24 cellular contexts compared by ENCODE assay signal in genomic region chr2:79630972-79631551, GRCh38.
"Had no signal": no experiment of that assay in that cellular context is flagged by ENCODE, and none has a peak within 500 bp of the region (broad histone marks: within the 10 kb centered on the region; RNA-seq: fewer than 3 reads in every experiment).

No MANE protein-coding gene starts in this region.

- H3K9me3 Mint-ChIP-seq: endodermal cell had no signal

- H3K36me3 ChIP-seq: colonic mucosa, prostate gland, right lobe of liver, tibial artery, upper lobe of left lung had no signal

- H3K27me3 Mint-ChIP-seq: naive thymus-derived CD4-positive, alpha-beta T cell; stimulated activated memory B cell treated with anti-CD40 and anti-IgM and Interleukin-4, amounts not matched to agents 10 μg/mL and 1 μg/mL and 100 μg/mL, for 72 hours; stimulated activated naive CD8-positive, alpha-beta T cell treated with anti-CD3 and anti-CD28 coated beads, Interleukin-15, Interleukin-2, amounts not matched to agents 100 ng/mL and 50 ng/mL, for 24 hours had no signal

- H3K4me1 Mint-ChIP-seq: endodermal cell; naive thymus-derived CD4-positive, alpha-beta T cell; nephron progenitor cell; stimulated activated memory B cell treated with anti-CD40 and anti-IgM and Interleukin-4, amounts not matched to agents 10 μg/mL and 1 μg/mL and 100 μg/mL, for 72 hours had no signal

- H3K4me1 ChIP-seq: colonic mucosa, foreskin keratinocyte, parathyroid adenoma, prostate gland, right lobe of liver, tibial artery, upper lobe of left lung had no signal

- FAIRE-seq: endothelial cell of umbilical vein had no signal

- H3K27me3 ChIP-seq: colonic mucosa, foreskin keratinocyte, right lobe of liver, tibial artery, upper lobe of left lung had no signal

- DNase-seq: colonic mucosa; dermis blood vessel endothelial cell; endodermal cell; erythroblast; foreskin keratinocyte; head of caudate nucleus; hippocampal formation; mesendoderm; naive thymus-derived CD4-positive, alpha-beta T cell; nephron progenitor cell; retina; right lobe of liver; stimulated activated CD4-positive, alpha-beta T cell treated with anti-CD3 and anti-CD28 coated beads, Interleukin-15, amount 100 ng/mL, for 24 hours; stimulated activated CD4-positive, alpha-beta T cell treated with anti-CD3 and anti-CD28 coated beads, Interleukin-1b, Interleukin-23, amount 100 ng/mL, for 48 hours; stimulated activated CD4-positive, alpha-beta T cell treated with anti-CD3 and anti-CD28 coated beads, Interleukin-4, amount 100 ng/mL, for 24 hours; tibial artery; upper lobe of left lung had no signal

- H3K9me3 ChIP-seq: colonic mucosa, prostate gland, right lobe of liver, tibial artery, upper lobe of left lung had no signal

- H3K79me2 ChIP-seq: parathyroid adenoma had no signal

- H2AFZ ChIP-seq: parathyroid adenoma had no signal

- H3K36me3 Mint-ChIP-seq: naive thymus-derived CD4-positive, alpha-beta T cell; stimulated activated memory B cell treated with anti-CD40 and anti-IgM and Interleukin-4, amounts not matched to agents 10 μg/mL and 1 μg/mL and 100 μg/mL, for 72 hours had no signal

- H3K27ac Mint-ChIP-seq: endodermal cell; naive thymus-derived CD4-positive, alpha-beta T cell; nephron progenitor cell; stimulated activated memory B cell treated with anti-CD40 and anti-IgM and Interleukin-4, amounts not matched to agents 10 μg/mL and 1 μg/mL and 100 μg/mL, for 72 hours; stimulated activated naive CD8-positive, alpha-beta T cell treated with anti-CD3 and anti-CD28 coated beads, Interleukin-15, Interleukin-2, amounts not matched to agents 100 ng/mL and 50 ng/mL, for 24 hours had no signal

- H3K27ac ChIP-seq: colonic mucosa, foreskin keratinocyte, parathyroid adenoma, prostate gland, right lobe of liver, tibial artery, upper lobe of left lung had no signal

- ATAC-seq: foreskin keratinocyte; left lobe of liver; naive thymus-derived CD4-positive, alpha-beta T cell; stimulated activated memory B cell treated with anti-CD40 and anti-IgM and Interleukin-4, amounts not matched to agents 10 μg/mL and 1 μg/mL and 100 μg/mL, for 72 hours had no signal

- H3K4me3 ChIP-seq: colonic mucosa, lung, prostate gland, right lobe of liver, tibial artery, upper lobe of left lung had no signal

- H3K4me3 Mint-ChIP-seq: endodermal cell; naive thymus-derived CD4-positive, alpha-beta T cell; nephron progenitor cell; stimulated activated memory B cell treated with anti-CD40 and anti-IgM and Interleukin-4, amounts not matched to agents 10 μg/mL and 1 μg/mL and 100 μg/mL, for 72 hours; stimulated activated naive CD8-positive, alpha-beta T cell treated with anti-CD3 and anti-CD28 coated beads, Interleukin-15, Interleukin-2, amounts not matched to agents 100 ng/mL and 50 ng/mL, for 24 hours had no signal
